In genomic region chr12:131874972-131875371, GRCh38 we compare ENCODE assay signal across 1 cellular context. TPM values are rescaled to one million over a fixed set of nuclear protein-coding genes. Genes with fewer than 3 reads are reported as not detected.
"Had no signal": no experiment of that assay in that cellular context is flagged by ENCODE, and none has a peak within 500 bp of the region (broad histone marks: within the 10 kb centered on the region; RNA-seq: fewer than 3 reads in every experiment).

No MANE protein-coding gene starts in this region.

RNA-seq across cellular contexts. Expression of gene MMP17, which starts 46.8 kb away (rescaled TPM):
- polyA plus RNA-seq: naive thymus-derived CD4-positive, alpha-beta T cell had no signal
